Comparison of ENCODE assay signal across 8 cellular contexts in the genomic region with DNA sequence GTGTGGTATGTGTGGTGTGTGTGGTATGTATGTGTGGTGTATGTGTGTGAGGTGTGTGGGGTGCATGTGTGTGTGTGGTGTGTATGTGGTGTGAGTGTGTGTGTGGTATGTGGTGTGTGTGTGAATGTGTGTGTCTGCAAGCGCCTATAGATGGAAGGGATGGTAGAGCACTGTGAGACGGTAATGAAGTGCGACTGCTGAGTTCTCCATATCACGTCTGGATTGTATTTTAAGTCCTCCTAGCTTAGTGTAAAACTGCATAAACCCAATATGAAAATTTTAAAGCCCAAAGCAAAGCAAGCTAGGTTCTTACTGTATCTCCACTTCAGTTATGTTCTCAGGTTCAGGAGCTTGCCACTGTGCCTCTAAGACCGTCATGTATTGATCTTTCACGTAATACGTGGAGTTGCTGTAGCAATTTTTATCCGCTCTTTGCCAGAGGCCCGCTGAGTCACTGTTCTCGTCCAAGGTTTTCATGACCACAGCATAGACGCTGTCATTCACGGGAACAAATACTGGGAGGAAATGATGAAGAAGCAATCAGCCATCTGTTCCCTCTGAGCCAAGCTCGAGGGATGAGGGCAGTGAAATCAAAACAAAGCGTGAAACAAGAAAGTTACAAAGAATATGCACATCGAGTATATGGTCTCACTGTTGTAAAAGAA.
DNase-seq lines count a peak whose midpoint lies in the region; ATAC-seq lines count a peak whose summit lies in the region.

No MANE protein-coding gene starts in this region.

- ATAC-seq in GM18867 (IDR thresholded peaks at IDR 0.05; ENCODE audit: unreplicated experiment), result no peak

- DNase-seq in EH (ENCODE audit: low read depth), result peak; percentile 73
- peak; percentile 8 for DNase-seq in NCI-H1694 (lab: John Stamatoyannopoulos, UW)
- DNase-seq in brain pericyte (ENCODE audit: low read depth, low spot score), result peak; percentile 59
- DNase-seq in medulla oblongata (ENCODE audit: extremely low spot score), result peak; percentile 26
- no peak for DNase-seq in central memory CD4-positive, alpha-beta T cell
- DNase-seq in DMS53 (lab: John Stamatoyannopoulos, UW), result no peak
- DNase-seq in stimulated activated CD4-positive, alpha-beta T cell treated with anti-CD3 and anti-CD28 coated beads, Interleukin-4, amount 100 ng/mL, for 4 hours, result no peak

Comparison
In these comparisons a context has a peak if more than half of its experiments do, and no peak if none do; other contexts are left out.
1. DNase-seq: peak in EH (single experiment), NCI-H1694 (single experiment), brain pericyte (single experiment) and medulla oblongata (single experiment); none in central memory CD4-positive, alpha-beta T cell (single experiment), DMS53 (single experiment) and stimulated activated CD4-positive, alpha-beta T cell treated with anti-CD3 and anti-CD28 coated beads, Interleukin-4, amount 100 ng/mL, for 4 hours (0 of 2).